ENCODE assay signal across 10 cellular contexts in the genomic region with DNA sequence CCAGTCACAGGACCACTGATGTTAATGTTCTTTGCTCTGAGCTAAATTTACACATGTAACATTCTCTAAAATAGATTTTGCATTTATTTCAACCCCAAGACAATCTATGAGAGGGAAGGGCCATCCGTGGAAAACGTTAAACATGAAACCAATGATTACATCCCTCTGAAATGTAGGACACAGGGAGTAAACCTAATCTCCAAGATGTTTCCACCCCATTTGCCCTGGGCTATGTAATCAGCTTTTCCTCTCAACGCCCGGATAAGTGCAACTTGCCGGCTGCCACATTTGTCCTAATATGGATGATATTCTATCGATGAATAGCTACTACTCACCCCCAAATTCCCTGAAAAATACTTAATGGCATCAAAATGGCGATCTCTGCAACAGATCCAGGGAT. TPM values are rescaled to one million over a fixed set of nuclear protein-coding genes. Genes with fewer than 3 reads are reported as not detected.
DNase-seq lines count a peak whose midpoint lies in the region; ATAC-seq and TF ChIP-seq lines count a peak whose summit lies in the region.
"Had no signal": no experiment of that assay in that cellular context is flagged by ENCODE, and none has a peak within 500 bp of the region (broad histone marks: within the 10 kb centered on the region; RNA-seq: fewer than 3 reads in every experiment).

No MANE protein-coding gene starts in this region.

- no peaks in the 10 kb centered on the region for H4K20me1 ChIP-seq in OCI-LY7 (ENCODE audit: insufficient read depth, low read length)

- TF ChIP-seq CTCF in natural killer cell (IDR thresholded peaks at IDR 0.05) (no peak), OCI-LY7 (conservative IDR thresholded peaks at IDR 0.05; ENCODE audit: low read length) (no peak), foreskin keratinocyte (conservative IDR thresholded peaks at IDR 0.05) (no peak), omental fat pad (IDR thresholded peaks at IDR 0.05) (no peak)

- H2AFZ ChIP-seq in OCI-LY7 (ENCODE audit: low read length): no peak overlapping the region

- POLR2A ChIA-PET in OCI-LY7 (lab: Charles Lee): interaction anchor here (0.6 to 2.9 kb wide), 4 partner anchors 9 to 1741 kb away, joined by 4 to 10 read pairs (median 4); no protein-coding TSS in a partner anchor

- H3K27ac ChIP-seq in OCI-LY7 (ENCODE audit: low read depth, low read length, poor library complexity, severe bottlenecking) (no peak overlapping the region), foreskin keratinocyte (no peak overlapping the region)

- BruUV-seq in OCI-LY7 (replicated peaks; lab: Mats Ljungman, UMichigan): no TSS peak

- no peak for ATAC-seq in natural killer cell treated with Interleukin-12 subunit alpha and Interleukin-12 subunit beta and Interleukin-15 and Interleukin-18, amount 100 ng/mL, for 72 hours
- ATAC-seq in natural killer cell (no peak), foreskin keratinocyte (peak; percentile 12), HG03378 (IDR thresholded peaks at IDR 0.05; ENCODE audit: unreplicated experiment) (no peak), omental fat pad (ENCODE audit: low FRiP score) (no peak)

- DNase-seq in natural killer cell treated with Interleukin-12 subunit alpha and Interleukin-12 subunit beta and Interleukin-15 and Interleukin-18, amount 100 ng/mL, for 72 hours (ENCODE audit: low spot score): no peak
- no peak for DNase-seq in natural killer cell
- DNase-seq in OCI-LY7 (ENCODE audit: low spot score): no peak
- DNase-seq in foreskin keratinocyte: peak in 1 of 2 donors; percentile 38
- DNase-seq in NCI-H1436 (lab: John Stamatoyannopoulos, UW): no peak
- DNase-seq in HPDE6-E6E7 (ENCODE audit: extremely low spot score): no peak
- DNase-seq in omental fat pad (ENCODE audit: low spot score): no peak
- DNase-seq: activated B cell treated with CpG ODN at 0.5 μM for 24 hours, Kasumi-1 had no signal

- peak overlapping the region in 1 of 2 donors; percentile 89 for H3K27ac Mint-ChIP-seq in natural killer cell treated with Interleukin-12 subunit alpha and Interleukin-12 subunit beta and Interleukin-15 and Interleukin-18, amount 100 ng/mL, for 72 hours
- H3K27ac Mint-ChIP-seq in natural killer cell: peak overlapping the region in 1 of 2 donors; percentile 90

- H3K36me3 Mint-ChIP-seq in natural killer cell treated with Interleukin-12 subunit alpha and Interleukin-12 subunit beta and Interleukin-15 and Interleukin-18, amount 100 ng/mL, for 72 hours: no peaks in the 10 kb centered on the region
- H3K36me3 Mint-ChIP-seq in natural killer cell: no peaks in the 10 kb centered on the region

- peak overlapping the region; percentile 58 for H3K4me2 ChIP-seq in OCI-LY7 (ENCODE audit: low read length)

- no peaks in the 10 kb centered on the region for H3K79me2 ChIP-seq in OCI-LY7 (ENCODE audit: insufficient read depth, low read depth, low read length)

- H3K27me3 Mint-ChIP-seq in natural killer cell treated with Interleukin-12 subunit alpha and Interleukin-12 subunit beta and Interleukin-15 and Interleukin-18, amount 100 ng/mL, for 72 hours: peaks cover 0 to 5% of the 10 kb centered on the region in 2 donors
- no peaks in the 10 kb centered on the region for H3K27me3 Mint-ChIP-seq in natural killer cell (ENCODE audit: low read depth in 2 of 2)

- H3K4me1 ChIP-seq in OCI-LY7 (ENCODE audit: insufficient read depth, low read length, poor library complexity, severe bottlenecking): peaks cover 23% of the 10 kb centered on the region
- H3K4me1 ChIP-seq in foreskin keratinocyte: peaks cover 3% of the 10 kb centered on the region

- no peaks in the 10 kb centered on the region for H3K9me2 ChIP-seq in OCI-LY7 (ENCODE audit: insufficient read depth, low read length)

- H3K4me3 Mint-ChIP-seq in natural killer cell treated with Interleukin-12 subunit alpha and Interleukin-12 subunit beta and Interleukin-15 and Interleukin-18, amount 100 ng/mL, for 72 hours: peak overlapping the region; percentile 82
- H3K4me3 Mint-ChIP-seq in natural killer cell: no peak overlapping the region

- H3K27me3 ChIP-seq in foreskin keratinocyte: no peaks in the 10 kb centered on the region

- H3K4me3 ChIP-seq in OCI-LY7 (ENCODE audit: low read depth, low read length, poor library complexity, severe bottlenecking): no peak overlapping the region

- H3K9me3 ChIP-seq in OCI-LY7 (ENCODE audit: low read length): no peaks in the 10 kb centered on the region

- intact Hi-C loops in natural killer cell (cut with micrococcal nuclease): no loop called here
- intact Hi-C loops in OCI-LY7 (cut with micrococcal nuclease; ENCODE audit: unreplicated experiment): no loop called here

- H3K36me3 ChIP-seq in OCI-LY7 (ENCODE audit: insufficient read depth, low read length): no peaks in the 10 kb centered on the region

- peaks cover 7 to 27% of the 10 kb centered on the region in 2 donors for H3K4me1 Mint-ChIP-seq in natural killer cell treated with Interleukin-12 subunit alpha and Interleukin-12 subunit beta and Interleukin-15 and Interleukin-18, amount 100 ng/mL, for 72 hours (ENCODE audit: low read depth in 2 of 2)
- peaks cover 7 to 10% of the 10 kb centered on the region in 2 donors for H3K4me1 Mint-ChIP-seq in natural killer cell

- H3K9me3 Mint-ChIP-seq in natural killer cell treated with Interleukin-12 subunit alpha and Interleukin-12 subunit beta and Interleukin-15 and Interleukin-18, amount 100 ng/mL, for 72 hours: no peaks in the 10 kb centered on the region
- H3K9me3 Mint-ChIP-seq in natural killer cell: no peaks in the 10 kb centered on the region
- H3K9me3 Mint-ChIP-seq: activated B cell treated with CpG ODN at 0.5 μM for 24 hours had no signal

- CTCF ChIA-PET in OCI-LY7 (lab: Charles Lee; ENCODE audit: unreplicated experiment): no interaction called here

RNA-seq across cellular contexts. Expression of a gene that starts 6.4 kb away (rescaled TPM):
- 1 to 10 TPM in 1 of 2 donors, under 1 TPM in 1; 0.55 to 2.6 TPM for total RNA-seq in natural killer cell treated with Interleukin-12 subunit alpha and Interleukin-12 subunit beta and Interleukin-15 and Interleukin-18, amount 100 ng/mL, for 72 hours
- 10 to 100 TPM in 1 of 3 donors, 1 to 10 TPM in 2; 2.0 to 19.2 (median 2.2) TPM for total RNA-seq in natural killer cell
- total RNA-seq in OCI-LY7 (2014; rRNA removed; shearing (Covaris generic)): 1.5 and 3.2 TPM in 2 replicates
- 4.2 and 5.8 TPM in 2 replicates for total RNA-seq in OCI-LY7 (2022)
- total RNA-seq in foreskin keratinocyte: 1.7 TPM in 2 replicates
- polyA plus RNA-seq in foreskin keratinocyte: 0.26 and 0.30 TPM in 2 replicates
- total RNA-seq in omental fat pad: 10 to 100 TPM; 19.9 to 35.5 (median 28.5) TPM
